ENCODE assay signal across 1 cellular context in genomic region chr16:81804134-81804610, GRCh38.
A peak's percentile ranks its signal among the peaks of the same experiment; 100 is the strongest.
TF ChIP-seq lines count a peak whose summit lies in the region.

No MANE protein-coding gene starts in this region.

TF ChIP-seq in GM12878, 131 proteins besides CTCF, POLR2A, EP300 and RAD21 (continued from another document):
- TF ChIP-seq BACH1 (IDR thresholded peaks at IDR 0.05; ENCODE audit: borderline replicate concordance) (no peak), ZSCAN29 (IDR thresholded peaks at IDR 0.05) (no peak), PAX5 (IDR thresholded peaks at IDR 0.05; ENCODE audit: borderline replicate concordance, low read depth, low read length) (peak; percentile 42; the same call in 1 of the 2 replicates), EGR1 (IDR thresholded peaks at IDR 0.05; ENCODE audit: borderline replicate concordance in 1 of 2, low read depth in 2 of 2, low read length in 2 of 2) (no peak), ZZZ3 (IDR thresholded peaks at IDR 0.05; ENCODE audit: control insufficient read depth, insufficient read length, low read depth) (no peak), RELB (IDR thresholded peaks at IDR 0.05; ENCODE audit: low read depth) (no peak), MYC (IDR thresholded peaks at IDR 0.05; ENCODE audit: insufficient read depth, insufficient read length, insufficient replicate concordance, low read length, severe bottlenecking) (no peak), MEF2B (IDR thresholded peaks at IDR 0.05; ENCODE audit: partially characterized antibody, poor library complexity, severe bottlenecking) (no peak), MLLT1 (IDR thresholded peaks at IDR 0.05) (no peak), GABPA (IDR thresholded peaks at IDR 0.05; ENCODE audit: low read depth) (no peak), POU2F2 (IDR thresholded peaks at IDR 0.05; ENCODE audit: borderline replicate concordance, low read depth, low read length) (0 out of 3 replicates have a peak, but pooled peaks have one; percentile 84), MYB (IDR thresholded peaks at IDR 0.05; ENCODE audit: borderline replicate concordance, low read depth, low read length) (no peak), SPI1 (IDR thresholded peaks at IDR 0.05; ENCODE audit: borderline replicate concordance, insufficient read depth, low read depth, low read length) (peak; percentile 96), ATF2 (IDR thresholded peaks at IDR 0.05; ENCODE audit: low read length) (peak; percentile 88), CHD2 (IDR thresholded peaks at IDR 0.05; ENCODE audit: borderline replicate concordance, low read depth, low read length) (no peak), MEF2A (IDR thresholded peaks at IDR 0.05; ENCODE audit: insufficient read depth, low read depth, low read length) (peak; percentile 46; the same call in 1 of the 2 replicates), ZNF622 (IDR thresholded peaks at IDR 0.05) (no peak), SRF (IDR thresholded peaks at IDR 0.05; ENCODE audit: low read depth in 2 of 2, low read length in 2 of 2) (0 out of 4 replicates have a peak, but pooled peaks of 1 of the 2 experiments have one; percentile 21), ETV6 (conservative IDR thresholded peaks at IDR 0.05 in 1 of 2, IDR thresholded peaks at IDR 0.05 in 1 of 2; ENCODE audit: borderline replicate concordance in 1 of 2, low read depth in 1 of 2) (no peak), TBL1XR1 (IDR thresholded peaks at IDR 0.05; ENCODE audit: low read depth, low read length) (no peak), NR2C2 (IDR thresholded peaks at IDR 0.05; ENCODE audit: borderline replicate concordance, control insufficient read depth, insufficient read length, low read depth) (no peak), CBFB (IDR thresholded peaks at IDR 0.05; ENCODE audit: low read depth) (peak; percentile 56; the same call in 1 of the 2 replicates), PML (IDR thresholded peaks at IDR 0.05; ENCODE audit: low read length) (no peak; the same call in 1 of the 2 replicates), IRF4 (IDR thresholded peaks at IDR 0.05; ENCODE audit: low read depth, low read length) (peak; percentile 17; the same call in 1 of the 2 replicates), HDAC6 (IDR thresholded peaks at IDR 0.05; ENCODE audit: unreplicated experiment) (no peak), SREBF1 (IDR thresholded peaks at IDR 0.05; ENCODE audit: low read length) (no peak), RAD51 (IDR thresholded peaks at IDR 0.05) (no peak), PKNOX1 (IDR thresholded peaks at IDR 0.05) (peak; percentile 32; the same call in 1 of the 2 replicates), YBX1 (IDR thresholded peaks at IDR 0.05) (no peak), ZNF217 (IDR thresholded peaks at IDR 0.05) (peak; percentile 80), ZNF207 (IDR thresholded peaks at IDR 0.05; ENCODE audit: borderline replicate concordance) (no peak), ZBED1 (IDR thresholded peaks at IDR 0.05; ENCODE audit: borderline replicate concordance) (peak; percentile 58; the same call in 1 of the 2 replicates), WRNIP1 (IDR thresholded peaks at IDR 0.05; ENCODE audit: borderline replicate concordance, low read depth, low read length) (no peak), FOXM1 (IDR thresholded peaks at IDR 0.05; ENCODE audit: low read depth, low read length) (no peak), ZBTB4 (CRISPR knock-in tag; IDR thresholded peaks at IDR 0.05) (no peak), ZNF384 (IDR thresholded peaks at IDR 0.05; ENCODE audit: borderline replicate concordance, low read depth, low read length) (no peak), CREM (IDR thresholded peaks at IDR 0.05; ENCODE audit: low read depth) (peak; percentile 58; the same call in 1 of the 2 replicates), MTA2 (IDR thresholded peaks at IDR 0.05; ENCODE audit: low read depth) (no peak; the same call in 1 of the 2 replicates), MXI1 (IDR thresholded peaks at IDR 0.05; ENCODE audit: low read depth, low read length) (no peak), FOXK2 (IDR thresholded peaks at IDR 0.05) (no peak), HDAC2 (IDR thresholded peaks at IDR 0.05) (no peak), RFX5 (IDR thresholded peaks at IDR 0.05; ENCODE audit: low read depth, low read length) (no peak), HDGF (IDR thresholded peaks at IDR 0.05) (no peak), ATF7 (IDR thresholded peaks at IDR 0.05; ENCODE audit: low read depth) (peak; percentile 80; the same call in 1 of the 2 replicates), IKZF2 (IDR thresholded peaks at IDR 0.05) (peak in 1 of 2 experiments; percentile 39; a peak in 1 of 4 replicates), PBX3 (IDR thresholded peaks at IDR 0.05; ENCODE audit: insufficient replicate concordance, low read depth, low read length) (no peak), SMAD1 (IDR thresholded peaks at IDR 0.05; ENCODE audit: low read depth, partially characterized antibody) (no peak), ATF3 (IDR thresholded peaks at IDR 0.05; ENCODE audit: borderline replicate concordance, extremely low read depth, low read depth, low read length) (no peak), POLR2AphosphoS5 (IDR thresholded peaks at IDR 0.05; ENCODE audit: low read length) (no peak), KLF5 (IDR thresholded peaks at IDR 0.05; ENCODE audit: partially characterized antibody) (peak; percentile 24), ESRRA (IDR thresholded peaks at IDR 0.05; ENCODE audit: low read length) (no peak), RCOR1 (conservative IDR thresholded peaks at IDR 0.05; ENCODE audit: low read depth, low read length) (no peak), LARP7 (IDR thresholded peaks at IDR 0.05) (no peak), KAT2A (conservative IDR thresholded peaks at IDR 0.05; ENCODE audit: control insufficient read depth, low read depth, low read length) (no peak), E2F4 (IDR thresholded peaks at IDR 0.05; ENCODE audit: low read depth, low read length) (no peak), SMC3 (IDR thresholded peaks at IDR 0.05; ENCODE audit: borderline replicate concordance, low read length) (no peak; the same call in 1 of the 2 replicates), MTA3 (IDR thresholded peaks at IDR 0.05; ENCODE audit: borderline replicate concordance, low read length) (no peak), TAF1 (IDR thresholded peaks at IDR 0.05; ENCODE audit: borderline replicate concordance, low read depth, low read length) (no peak), YY1 (IDR thresholded peaks at IDR 0.05; ENCODE audit: low read depth, low read length) (no peak), JUNB (IDR thresholded peaks at IDR 0.05) (peak; percentile 69), DPF2 (IDR thresholded peaks at IDR 0.05) (0 out of 2 replicates have a peak, but pooled peaks have one; percentile 51), BRCA1 (IDR thresholded peaks at IDR 0.05; ENCODE audit: low read depth, low read length) (no peak), NFIC (IDR thresholded peaks at IDR 0.05; ENCODE audit: low read depth, low read length) (peak; percentile 73; the same call in 1 of the 2 replicates), EZH2 (IDR thresholded peaks at IDR 0.05; ENCODE audit: borderline replicate concordance, control insufficient read depth, low read depth, low read length) (no peak), FOS (IDR thresholded peaks at IDR 0.05; ENCODE audit: borderline replicate concordance, extremely low read depth, insufficient read length) (no peak)
TF ChIP-seq in GM12878: peak in this region for 24.
